8 cellular contexts compared by ENCODE assay signal in genomic region chr1:156726549-156727226, GRCh38. TPM values are rescaled to one million over a fixed set of nuclear protein-coding genes. Genes with fewer than 3 reads are reported as not detected.
DNase-seq lines count a peak whose midpoint lies in the region; ATAC-seq, FAIRE-seq and TF ChIP-seq lines count a peak whose summit lies in the region.

No MANE protein-coding gene starts in this region.

- peak; percentile 13 for FAIRE-seq in TTC549 (lab: Jason Lieb, UNC)

- POLR2A ChIA-PET in naive thymus-derived CD4-positive, alpha-beta T cell (lab: Charles Lee): interaction anchor here (0.8 to 6.0 kb wide), 13 partner anchors 14 to 131 kb away, joined by 3 to 77 read pairs (median 8); partner anchors contain the start of genes HDGF, MRPL24 and PRCC

- peak; percentile 53 for TF ChIP-seq CTCF in 22Rv1 (IDR thresholded peaks at IDR 0.05)

- DNase-seq in GF-D8 (lab: John Stamatoyannopoulos, UW) (peak; percentile 60), NCI-H2107 (lab: John Stamatoyannopoulos, UW) (peak; percentile 44)
- DNase-seq in effector memory CD8-positive, alpha-beta T cell: peak; percentile 38 to 56 (median 40)
- peak in 6 of 9 donors; percentile 34 to 55 (median 46) for DNase-seq in naive thymus-derived CD4-positive, alpha-beta T cell
- no peak for DNase-seq in stimulated activated naive B cell treated with anti-CD40 and anti-IgM and Interleukin-4, amounts not matched to agents 10 μg/mL and 1 μg/mL and 100 μg/mL, for 72 hours

- H3K4me3 Mint-ChIP-seq in effector memory CD8-positive, alpha-beta T cell: no peak overlapping the region
- H3K4me3 Mint-ChIP-seq in naive thymus-derived CD4-positive, alpha-beta T cell: no peak overlapping the region
- no peak overlapping the region for H3K4me3 Mint-ChIP-seq in stimulated activated naive B cell treated with anti-CD40 and anti-IgM and Interleukin-4, amounts not matched to agents 10 μg/mL and 1 μg/mL and 100 μg/mL, for 72 hours

- peak overlapping the region; percentile 97 for H3K4me3 ChIP-seq in naive thymus-derived CD4-positive, alpha-beta T cell (ENCODE audit: low read length)

- CTCF ChIA-PET in naive thymus-derived CD4-positive, alpha-beta T cell (lab: Charles Lee): interaction anchor here (0.7 to 6.9 kb wide), 37 partner anchors 10 to 243 kb away, joined by 3 to 234 read pairs (median 4); partner anchors contain the start of genes CRABP2, HDGF, INSRR and MRPL24

- no peaks in the 10 kb centered on the region for H3K9me3 ChIP-seq in naive thymus-derived CD4-positive, alpha-beta T cell (ENCODE audit: control insufficient read depth in 2 of 3, low read length in 3 of 3)

- ATAC-seq in effector memory CD8-positive, alpha-beta T cell (replicated peaks): no peak
- ATAC-seq in naive thymus-derived CD4-positive, alpha-beta T cell: no peak
- ATAC-seq in GM19035 (IDR thresholded peaks at IDR 0.05; ENCODE audit: unreplicated experiment): no peak
- no peak for ATAC-seq in stimulated activated naive B cell treated with anti-CD40 and anti-IgM and Interleukin-4, amounts not matched to agents 10 μg/mL and 1 μg/mL and 100 μg/mL, for 72 hours (replicated peaks)

- no peaks in the 10 kb centered on the region for H3K9me3 Mint-ChIP-seq in effector memory CD8-positive, alpha-beta T cell
- no peaks in the 10 kb centered on the region for H3K9me3 Mint-ChIP-seq in naive thymus-derived CD4-positive, alpha-beta T cell
- no peaks in the 10 kb centered on the region for H3K9me3 Mint-ChIP-seq in stimulated activated naive B cell treated with anti-CD40 and anti-IgM and Interleukin-4, amounts not matched to agents 10 μg/mL and 1 μg/mL and 100 μg/mL, for 72 hours

- H3K27ac Mint-ChIP-seq in effector memory CD8-positive, alpha-beta T cell: no peak overlapping the region
- peak overlapping the region in 1 of 9 donors; percentile 98 for H3K27ac Mint-ChIP-seq in naive thymus-derived CD4-positive, alpha-beta T cell
- H3K27ac Mint-ChIP-seq in stimulated activated naive B cell treated with anti-CD40 and anti-IgM and Interleukin-4, amounts not matched to agents 10 μg/mL and 1 μg/mL and 100 μg/mL, for 72 hours: no peak overlapping the region

- intact Hi-C loops in naive thymus-derived CD4-positive, alpha-beta T cell (cut with micrococcal nuclease): loop anchor here (1.0 to 10.0 kb wide), 10 partner anchors 20 to 392 kb away; partner anchors contain the start of genes NTRK1 (in 2 of the 2), CCT3 (in 1 of the 2), MEF2D (in 1 of the 2) and TSACC (in 1 of the 2)

- H3K4me1 Mint-ChIP-seq in effector memory CD8-positive, alpha-beta T cell (ENCODE audit: low read depth in 2 of 2): peaks cover 19 to 23% of the 10 kb centered on the region in 2 donors
- peaks cover 20 to 44% (median 27%) of the 10 kb centered on the region in 7 donors for H3K4me1 Mint-ChIP-seq in naive thymus-derived CD4-positive, alpha-beta T cell
- peaks cover 32 to 37% of the 10 kb centered on the region in 2 donors for H3K4me1 Mint-ChIP-seq in stimulated activated naive B cell treated with anti-CD40 and anti-IgM and Interleukin-4, amounts not matched to agents 10 μg/mL and 1 μg/mL and 100 μg/mL, for 72 hours

- H3K36me3 ChIP-seq in naive thymus-derived CD4-positive, alpha-beta T cell (ENCODE audit: control insufficient read depth in 2 of 3, insufficient read depth in 3 of 3, low read length in 3 of 3): peaks cover 13 to 36% (median 16%) of the 10 kb centered on the region in 3 experiments

- H3K4me1 ChIP-seq in naive thymus-derived CD4-positive, alpha-beta T cell (ENCODE audit: control insufficient read depth in 2 of 2, insufficient read depth in 2 of 2, low read length in 2 of 2): peaks cover 38 to 40% of the 10 kb centered on the region in 2 donors

- no peaks in the 10 kb centered on the region for H3K27me3 Mint-ChIP-seq in effector memory CD8-positive, alpha-beta T cell
- H3K27me3 Mint-ChIP-seq in naive thymus-derived CD4-positive, alpha-beta T cell: no peaks in the 10 kb centered on the region
- no peaks in the 10 kb centered on the region for H3K27me3 Mint-ChIP-seq in stimulated activated naive B cell treated with anti-CD40 and anti-IgM and Interleukin-4, amounts not matched to agents 10 μg/mL and 1 μg/mL and 100 μg/mL, for 72 hours

- H3K27ac ChIP-seq in 22Rv1: peak overlapping the region; percentile 92
- H3K27ac ChIP-seq in naive thymus-derived CD4-positive, alpha-beta T cell (ENCODE audit: low read depth, low read length): peak overlapping the region; percentile 95

- H3K27me3 ChIP-seq in naive thymus-derived CD4-positive, alpha-beta T cell (ENCODE audit: control insufficient read depth in 2 of 2, insufficient read depth in 2 of 2, low read length in 2 of 2): no peaks in the 10 kb centered on the region

- H3K36me3 Mint-ChIP-seq in effector memory CD8-positive, alpha-beta T cell (ENCODE audit: insufficient read depth): peaks cover 48% of the 10 kb centered on the region
- peaks cover 10 to 22% (median 15%) of the 10 kb centered on the region in 5 donors for H3K36me3 Mint-ChIP-seq in naive thymus-derived CD4-positive, alpha-beta T cell
- H3K36me3 Mint-ChIP-seq in stimulated activated naive B cell treated with anti-CD40 and anti-IgM and Interleukin-4, amounts not matched to agents 10 μg/mL and 1 μg/mL and 100 μg/mL, for 72 hours: peaks cover 33 to 37% of the 10 kb centered on the region in 2 donors

RNA-seq across cellular contexts. Expression of gene METTL25B, which starts 1.6 kb away (rescaled TPM):
- 10 to 100 TPM; 16.0 to 29.8 (median 29.1) TPM for total RNA-seq in naive thymus-derived CD4-positive, alpha-beta T cell
- 1 to 10 TPM; 4.4 to 5.1 TPM for polyA plus RNA-seq in naive thymus-derived CD4-positive, alpha-beta T cell

RNA-seq across cellular contexts. Expression of gene ISG20L2, which starts 1.9 kb away (rescaled TPM):
- total RNA-seq in naive thymus-derived CD4-positive, alpha-beta T cell: 10 to 100 TPM; 44.7 to 59.9 (median 53.9) TPM
- polyA plus RNA-seq in naive thymus-derived CD4-positive, alpha-beta T cell: 10 to 100 TPM; 15.3 to 20.6 TPM

RNA-seq across cellular contexts. Expression of gene MRPL24, which starts 14.2 kb away (rescaled TPM):
- total RNA-seq in naive thymus-derived CD4-positive, alpha-beta T cell: 10 to 100 TPM; 19.1 to 68.9 (median 47.2) TPM
- polyA plus RNA-seq in naive thymus-derived CD4-positive, alpha-beta T cell: 10 to 100 TPM; 86.3 to 98.0 TPM

RNA-seq across cellular contexts. Expression of gene CRABP2, which starts 21.3 kb away (rescaled TPM):
- total RNA-seq in naive thymus-derived CD4-positive, alpha-beta T cell: 1 to 10 TPM in 4 of 5 experiments, under 1 TPM in 1; 0.38 to 2.5 (median 1.4) TPM
- 1 to 10 TPM in 1 of 2 donors, under 1 TPM in 1; 0.40 to 1.1 TPM for polyA plus RNA-seq in naive thymus-derived CD4-positive, alpha-beta T cell

RNA-seq across cellular contexts. Expression of gene HDGF, which starts 24.8 kb away (rescaled TPM):
- total RNA-seq in naive thymus-derived CD4-positive, alpha-beta T cell: 100 to 1,000 TPM in 1 of 5 experiments, 10 to 100 TPM in 4; 64.1 to 224 (median 91.2) TPM
- 10 to 100 TPM; 25.0 to 39.3 TPM for polyA plus RNA-seq in naive thymus-derived CD4-positive, alpha-beta T cell
